10 cellular contexts compared by ENCODE assay signal in the genomic region with DNA sequence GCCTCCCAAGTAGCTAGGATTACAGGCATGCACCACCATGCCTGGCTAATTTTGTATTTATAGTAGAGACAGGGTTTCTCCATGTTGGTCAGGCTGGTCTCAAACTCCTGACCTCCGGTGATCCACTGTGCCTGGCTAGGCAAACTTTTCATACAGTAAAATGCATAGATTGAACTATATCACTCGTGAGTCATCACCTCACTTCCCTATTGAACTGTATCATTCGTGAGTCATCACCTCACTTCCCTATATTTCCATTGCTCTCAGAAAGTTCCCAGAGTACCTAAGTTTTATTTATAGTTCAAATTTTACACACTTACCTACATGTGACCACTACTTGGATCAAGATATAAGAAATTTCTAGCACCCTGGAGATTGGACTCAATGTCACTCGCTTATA.
DNase-seq lines count a peak whose midpoint lies in the region; ATAC-seq and TF ChIP-seq lines count a peak whose summit lies in the region.
"Had no signal": no experiment of that assay in that cellular context is flagged by ENCODE, and none has a peak within 500 bp of the region (broad histone marks: within the 10 kb centered on the region; RNA-seq: fewer than 3 reads in every experiment).

No MANE protein-coding gene starts in this region.

- H2AK9ac ChIP-seq in IMR-90 (replicated peaks; ENCODE audit: low read depth, low read length, poor library complexity): no peak overlapping the region

- no peak overlapping the region for H2BK15ac ChIP-seq in IMR-90 (ENCODE audit: low read depth, low read length)

- peaks cover 61 to 72% of the 10 kb centered on the region in 2 donors for H3K36me3 Mint-ChIP-seq in CD14-positive monocyte
- H3K36me3 Mint-ChIP-seq in activated T-helper 1 cell treated with anti-CD3 and anti-CD28 coated beads, Interleukin-12 subunit alpha, Interleukin-12 subunit beta, Interleukin-2, Interleukin-4 antibody, amounts not matched to agents 30 ng/mL and 10 ng/mL and 1 ng/mL, durations not matched to agents 14 hours and 24 hours and 36 hours (ENCODE audit: low read depth): peaks cover 41% of the 10 kb centered on the region

- no peak overlapping the region for H3K27ac ChIP-seq in IMR-90 (ENCODE audit: insufficient read depth, low read length)

- no peak overlapping the region for H3K56ac ChIP-seq in IMR-90 (ENCODE audit: extremely low read depth, insufficient read depth, low read length)

- peak; percentile 24; the same call in 1 of the 2 replicates for ATAC-seq in IMR-90 (ENCODE audit: low read depth)

- H2BK120ac ChIP-seq in IMR-90 (ENCODE audit: low read depth, low read length): no peak overlapping the region

- peaks cover 80% of the 10 kb centered on the region for H3K4me1 Mint-ChIP-seq in CD14-positive monocyte
- peaks cover 67% of the 10 kb centered on the region for H3K4me1 Mint-ChIP-seq in activated T-helper 1 cell treated with anti-CD3 and anti-CD28 coated beads, Interleukin-12 subunit alpha, Interleukin-12 subunit beta, Interleukin-2, Interleukin-4 antibody, amounts not matched to agents 30 ng/mL and 10 ng/mL and 1 ng/mL, durations not matched to agents 14 hours and 24 hours and 36 hours (ENCODE audit: low read depth)

- H3K4me1 ChIP-seq in IMR-90 (ENCODE audit: control insufficient read depth, insufficient read depth, low read length): peaks cover 8% of the 10 kb centered on the region

- peak overlapping the region; percentile 94 to 98 (median 96) for H3K27ac Mint-ChIP-seq in CD14-positive monocyte
- H3K27ac Mint-ChIP-seq in activated T-helper 1 cell treated with anti-CD3 and anti-CD28 coated beads, Interleukin-12 subunit alpha, Interleukin-12 subunit beta, Interleukin-2, Interleukin-4 antibody, amounts not matched to agents 30 ng/mL and 10 ng/mL and 1 ng/mL, durations not matched to agents 14 hours and 24 hours and 36 hours: peak overlapping the region; percentile 81

- BruUV-seq in IMR-90 (replicated peaks; lab: Mats Ljungman, UMichigan): no TSS peak

- DNase-seq in CD14-positive monocyte (ENCODE audit: low spot score) (peak; percentile 71), IMR-90 (peak; percentile 65), lung microvascular endothelial cell (ENCODE audit: low read depth in 2 of 2) (peak; percentile 65 to 75), hepatic stellate cell (ENCODE audit: low spot score) (no peak), NCI-H2171 (lab: John Stamatoyannopoulos, UW) (no peak), amniotic stem cell (lab: John Stamatoyannopoulos, UW) (no peak), NCI-H187 (lab: John Stamatoyannopoulos, UW) (no peak)
- DNase-seq in activated T-helper 1 cell treated with anti-CD3 and anti-CD28 coated beads, Interleukin-12 subunit alpha, Interleukin-12 subunit beta, Interleukin-2, Interleukin-4 antibody, amounts not matched to agents 30 ng/mL and 10 ng/mL and 1 ng/mL, durations not matched to agents 14 hours and 24 hours and 36 hours (ENCODE audit: low spot score): no peak
- DNase-seq: GDM1, NCI-H82 had no signal

- dilution Hi-C loops in IMR-90 (cut with HindIII; ENCODE audit: low sequenced_read_pairs, unreplicated experiment): no loop called here

- no peak overlapping the region for H2BK5ac ChIP-seq in IMR-90 (ENCODE audit: low read depth, low read length, poor library complexity, severe bottlenecking)

- H3K27me3 Mint-ChIP-seq in CD14-positive monocyte (ENCODE audit: low read depth in 3 of 3): no peaks in the 10 kb centered on the region
- no peaks in the 10 kb centered on the region for H3K27me3 Mint-ChIP-seq in activated T-helper 1 cell treated with anti-CD3 and anti-CD28 coated beads, Interleukin-12 subunit alpha, Interleukin-12 subunit beta, Interleukin-2, Interleukin-4 antibody, amounts not matched to agents 30 ng/mL and 10 ng/mL and 1 ng/mL, durations not matched to agents 14 hours and 24 hours and 36 hours (ENCODE audit: insufficient read depth)

- no peak overlapping the region for H4K8ac ChIP-seq in IMR-90 (ENCODE audit: low read depth in 2 of 2, low read length in 2 of 2)

- TF ChIP-seq RAD21 in IMR-90 (IDR thresholded peaks at IDR 0.05; ENCODE audit: low read length): no peak

- POLR2A ChIA-PET in IMR-90 (lab: Charles Lee; ENCODE audit: unreplicated experiment): no interaction called here

- TF ChIP-seq CTCF in CD14-positive monocyte (IDR thresholded peaks at IDR 0.05) (no peak), IMR-90 (conservative IDR thresholded peaks at IDR 0.05; ENCODE audit: low read depth, low read length) (no peak)

- TF ChIP-seq POLR2A in IMR-90 (IDR thresholded peaks at IDR 0.05; ENCODE audit: low read depth, low read length): no peak

- CTCF ChIA-PET in IMR-90 (lab: Yijun Ruan, JAX): no interaction called here

- in situ Hi-C loops in IMR-90 (cut with MboI; ENCODE audit: low sequenced_read_pairs): no loop called here

- H3K9me1 ChIP-seq in IMR-90 (ENCODE audit: insufficient read depth, low read length): peaks cover 25% of the 10 kb centered on the region

- H3K9me3 ChIP-seq in IMR-90 (ENCODE audit: control insufficient read depth, insufficient read depth, low read length): no peaks in the 10 kb centered on the region

- no peak overlapping the region for H3K9ac ChIP-seq in IMR-90 (ENCODE audit: low read depth, low read length)

- 0 out of 2 replicates have a peak overlapping the region, but pooled peaks have one; percentile 5 for H3K23ac ChIP-seq in IMR-90 (ENCODE audit: low read depth, low read length)

- WGBS in IMR-90 (ENCODE audit: extremely low coverage in 2 of 2, insufficient read length in 1 of 2), 2 experiments: 17% methylated on average over 2 of the region's 4 CpGs; no CpG with 5 or more reads in 1 of the 2 experiments

- H3K14ac ChIP-seq in IMR-90 (replicated peaks; ENCODE audit: low read depth, low read length): no peak overlapping the region

- H3K36me3 ChIP-seq in IMR-90 (ENCODE audit: control insufficient read depth, insufficient read depth, low read length): peaks cover 36% of the 10 kb centered on the region

- H3K4ac ChIP-seq in IMR-90 (ENCODE audit: low read depth, low read length): 0 out of 2 replicates have a peak overlapping the region, but pooled peaks have one; percentile 54

- no peak overlapping the region for H3K4me2 ChIP-seq in IMR-90 (ENCODE audit: low read depth, low read length)

- H3K4me3 ChIP-seq in IMR-90 (ENCODE audit: insufficient read depth, low read depth, low read length): no peak overlapping the region

- no peaks in the 10 kb centered on the region for H3K27me3 ChIP-seq in IMR-90 (ENCODE audit: control insufficient read depth, insufficient read depth, low read length)

- H3K79me1 ChIP-seq in IMR-90 (ENCODE audit: low read depth in 1 of 2, low read length in 2 of 2): peaks cover 49 to 67% of the 10 kb centered on the region in 2 experiments

- peaks cover 30% of the 10 kb centered on the region for H4K20me1 ChIP-seq in IMR-90 (ENCODE audit: insufficient read depth, low read length)

- H4K5ac ChIP-seq in IMR-90 (ENCODE audit: low read depth, low read length): no peak overlapping the region

- no peak overlapping the region for H4K91ac ChIP-seq in IMR-90 (ENCODE audit: insufficient read depth, low read depth, low read length)

- no peak overlapping the region for H2BK20ac ChIP-seq in IMR-90 (ENCODE audit: low read depth, low read length)

- H2AFZ ChIP-seq in IMR-90 (replicated peaks; ENCODE audit: low read length, poor library complexity): no peak overlapping the region

- H2AK5ac ChIP-seq in IMR-90 (ENCODE audit: low read depth, low read length): no peak overlapping the region

- no peaks in the 10 kb centered on the region for H3K9me3 Mint-ChIP-seq in CD14-positive monocyte
- no peaks in the 10 kb centered on the region for H3K9me3 Mint-ChIP-seq in activated T-helper 1 cell treated with anti-CD3 and anti-CD28 coated beads, Interleukin-12 subunit alpha, Interleukin-12 subunit beta, Interleukin-2, Interleukin-4 antibody, amounts not matched to agents 30 ng/mL and 10 ng/mL and 1 ng/mL, durations not matched to agents 14 hours and 24 hours and 36 hours

- H3K18ac ChIP-seq in IMR-90 (ENCODE audit: low read depth, low read length): no peak overlapping the region

- no peak overlapping the region for H3K4me3 Mint-ChIP-seq in CD14-positive monocyte
- peak overlapping the region; percentile 52 for H3K4me3 Mint-ChIP-seq in activated T-helper 1 cell treated with anti-CD3 and anti-CD28 coated beads, Interleukin-12 subunit alpha, Interleukin-12 subunit beta, Interleukin-2, Interleukin-4 antibody, amounts not matched to agents 30 ng/mL and 10 ng/mL and 1 ng/mL, durations not matched to agents 14 hours and 24 hours and 36 hours

- intact Hi-C loops in CD14-positive monocyte (cut with micrococcal nuclease) (loop anchor here in 1 of 2 donors (5.0 kb wide), 1 partner anchor 728 kb away; no protein-coding TSS in a partner anchor), IMR-90 (cut with micrococcal nuclease) (no loop called here)
- intact Hi-C loops in activated T-helper 1 cell treated with anti-CD3 and anti-CD28 coated beads, Interleukin-12 subunit alpha, Interleukin-12 subunit beta, Interleukin-2, Interleukin-4 antibody, amounts not matched to agents 30 ng/mL and 10 ng/mL and 1 ng/mL, durations not matched to agents 14 hours and 24 hours and 36 hours (cut with micrococcal nuclease): loop anchor here (10.0 kb wide), 2 partner anchors 509 to 639 kb away; a partner anchor contains a TSS

TF ChIP-seq in IMR-90, 13 proteins besides CTCF, POLR2A, EP300 and RAD21:
- TF ChIP-seq SMC3 (IDR thresholded peaks at IDR 0.05; ENCODE audit: low read depth, low read length): no peak
- no peak for TF ChIP-seq RCOR1 (IDR thresholded peaks at IDR 0.05; ENCODE audit: insufficient replicate concordance, low read length)
- peak; percentile 90 for TF ChIP-seq FOS (IDR thresholded peaks at IDR 0.05; ENCODE audit: low read depth, low read length)
- TF ChIP-seq, protein P1, sequence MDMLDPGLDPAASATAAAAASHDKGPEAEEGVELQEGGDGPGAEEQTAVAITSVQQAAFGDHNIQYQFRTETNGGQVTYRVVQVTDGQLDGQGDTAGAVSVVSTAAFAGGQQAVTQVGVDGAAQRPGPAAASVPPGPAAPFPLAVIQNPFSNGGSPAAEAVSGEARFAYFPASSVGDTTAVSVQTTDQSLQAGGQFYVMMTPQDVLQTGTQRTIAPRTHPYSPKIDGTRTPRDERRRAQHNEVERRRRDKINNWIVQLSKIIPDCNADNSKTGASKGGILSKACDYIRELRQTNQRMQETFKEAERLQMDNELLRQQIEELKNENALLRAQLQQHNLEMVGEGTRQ (IDR thresholded peaks at IDR 0.05; ENCODE audit: low read depth, low read length): 0 out of 2 replicates have a peak, but pooled peaks have one; percentile 13
- no peak for TF ChIP-seq CEBPB (IDR thresholded peaks at IDR 0.05; ENCODE audit: low read depth, low read length)

Comparison
In these comparisons a context has a peak if more than half of its experiments do, and no peak if none do; other contexts are left out.
1. DNase-seq: peak in CD14-positive monocyte (single experiment), IMR-90 (single experiment) and lung microvascular endothelial cell (2 of 2); none in activated T-helper 1 cell treated with anti-CD3 and anti-CD28 coated beads, Interleukin-12 subunit alpha, Interleukin-12 subunit beta, Interleukin-2, Interleukin-4 antibody, amounts not matched to agents 30 ng/mL and 10 ng/mL and 1 ng/mL, durations not matched to agents 14 hours and 24 hours and 36 hours (single experiment), hepatic stellate cell (single experiment), NCI-H2171 (single experiment), amniotic stem cell (single experiment) and NCI-H187 (0 of 2).